In genomic region chr1:27879374-27880082, GRCh38 we compare ENCODE assay signal across 1 cellular context.
TF ChIP-seq lines count a peak whose summit lies in the region.

No MANE protein-coding gene starts in this region.

TF ChIP-seq in GM12878, 131 proteins besides CTCF, POLR2A, EP300 and RAD21:
- TF ChIP-seq ZNF622 (IDR thresholded peaks at IDR 0.05) = no peak
- TF ChIP-seq PRDM15 (CRISPR knock-in tag; IDR thresholded peaks at IDR 0.05) = no peak
- TF ChIP-seq IKZF1 (conservative IDR thresholded peaks at IDR 0.05) = peak; percentile 51; the same call in 1 of the 2 replicates
- no peak for TF ChIP-seq POLR2AphosphoS2 (IDR thresholded peaks at IDR 0.05; ENCODE audit: low read depth, low read length)
- TF ChIP-seq POLR2AphosphoS5 (IDR thresholded peaks at IDR 0.05; ENCODE audit: low read length) = peak; percentile 32; the same call in 1 of the 2 replicates
- no peak for TF ChIP-seq KDM1A (IDR thresholded peaks at IDR 0.05; ENCODE audit: borderline replicate concordance)
- TF ChIP-seq MEF2B (IDR thresholded peaks at IDR 0.05; ENCODE audit: partially characterized antibody, poor library complexity, severe bottlenecking) = peak; percentile 56
- no peak for TF ChIP-seq PAX8 (IDR thresholded peaks at IDR 0.05)
- TF ChIP-seq GATAD2B (conservative IDR thresholded peaks at IDR 0.05; ENCODE audit: low read depth) = peak; percentile 57
- 0 out of 4 replicates have a peak, but pooled peaks of 1 of the 2 experiments have one; percentile 17 for TF ChIP-seq IKZF2 (IDR thresholded peaks at IDR 0.05)
- peak; percentile 69 for TF ChIP-seq NR2F1 (conservative IDR thresholded peaks at IDR 0.05)
- TF ChIP-seq ZNF687 (IDR thresholded peaks at IDR 0.05) = 0 out of 2 replicates have a peak, but pooled peaks have one; percentile 36
